In genomic region chr12:129716825-129717224, GRCh38 we compare ENCODE assay signal across 32 cellular contexts.
"Had no signal": no experiment of that assay in that cellular context is flagged by ENCODE, and none has a peak within 500 bp of the region (broad histone marks: within the 10 kb centered on the region; RNA-seq: fewer than 3 reads in every experiment).

No MANE protein-coding gene starts in this region.

- H3K27ac ChIP-seq: adrenal gland, body of pancreas, brain microvascular endothelial cell, breast epithelium, VCaP had no signal

- H3K4me1 ChIP-seq: adrenal gland, body of pancreas, breast epithelium had no signal

- ATAC-seq: activated CD8-positive, alpha-beta T cell treated with anti-CD3 and anti-CD28 coated beads for 36 hours; activated naive CD4-positive, alpha-beta T cell treated with anti-CD3 and anti-CD28 coated beads, Interleukin-2, amount 50 U/mL, for 72 hours; activated T-cell treated with anti-CD3 and anti-CD28 coated beads, Interleukin-2, amount 50 U/mL, for 4 hours; activated T-cell treated with anti-CD3 and anti-CD28 coated beads, Interleukin-2, amount 50 U/mL, for 72 hours; activated T-helper 17 cell treated with anti-CD3 and anti-CD28 coated beads, Interleukin-2, amount 50 U/mL, for 72 hours; body of pancreas had no signal

- H3K27me3 ChIP-seq: adrenal gland, body of pancreas, brain microvascular endothelial cell, breast epithelium had no signal

- H3K9me3 ChIP-seq: adrenal gland, body of pancreas had no signal

- DNase-seq: activated B cell treated with CpG ODN at 0.5 μM for 24 hours; activated CD4-positive, alpha-beta memory T cell treated with anti-CD3 and anti-CD28 coated beads for 36 hours; activated CD4-positive, alpha-beta T cell treated with anti-CD3 and anti-CD28 coated beads for 4 hours; activated CD4-positive, alpha-beta T cell treated with anti-CD3 and anti-CD28 coated beads, Interleukin-2, amount 10 ng/mL, durations not matched to agents 24 days and 14 days; activated CD4-positive, alpha-beta T cell treated with anti-CD3 and anti-CD28 coated beads, Interleukin-2, amount 50 U/mL, for 1 hour; activated CD4-positive, alpha-beta T cell treated with anti-CD3 and anti-CD28 coated beads, Interleukin-2, amount 50 U/mL, for 4 hours; activated CD4-positive, CD25-positive, alpha-beta regulatory T cell treated with anti-CD3 and anti-CD28 coated beads, Interleukin-2, amount 50 U/mL, for 72 hours; activated CD8-positive, alpha-beta memory T cell treated with anti-CD3 and anti-CD28 coated beads, Interleukin-2, amount 50 U/mL, for 4 hours; activated CD8-positive, alpha-beta T cell treated with anti-CD3 and anti-CD28 coated beads for 36 hours; activated effector memory CD4-positive, alpha-beta T cell treated with anti-CD3 and anti-CD28 coated beads, Interleukin-2, amount 50 U/mL, for 16 hours; activated gamma-delta T cell treated with Interleukin-2 at 50 U/mL for 16 hours; activated naive CD4-positive, alpha-beta T cell; activated naive CD4-positive, alpha-beta T cell treated with anti-CD3 and anti-CD28 coated beads for 36 hours; activated naive CD4-positive, alpha-beta T cell treated with anti-CD3 and anti-CD28 coated beads, Interleukin-2, amount 50 U/mL, for 16 hours; activated naive CD8-positive, alpha-beta T cell treated with anti-CD3 and anti-CD28 coated beads for 36 hours; activated T-cell treated with anti-CD3 and anti-CD28 coated beads for 4 hours; activated T-cell treated with anti-CD3 and anti-CD28 coated beads, Interleukin-2, amount 50 U/mL, for 1 hour; activated T-cell treated with anti-CD3 and anti-CD28 coated beads, Interleukin-2, amount 50 U/mL, for 4 hours; activated T-cell treated with anti-CD3 and anti-CD28 coated beads, Interleukin-2, amount 50 U/mL, for 72 hours; adrenal gland; amniotic stem cell; aorta; body of pancreas; brain microvascular endothelial cell; central memory CD4-positive, alpha-beta T cell; T-helper 1 cell; T-helper 2 cell; T-helper 9 cell had no signal

- H3K4me3 ChIP-seq: adrenal gland, body of pancreas, breast epithelium had no signal

- H3K36me3 ChIP-seq: adrenal gland, brain microvascular endothelial cell, breast epithelium had no signal
